In the genomic region with DNA sequence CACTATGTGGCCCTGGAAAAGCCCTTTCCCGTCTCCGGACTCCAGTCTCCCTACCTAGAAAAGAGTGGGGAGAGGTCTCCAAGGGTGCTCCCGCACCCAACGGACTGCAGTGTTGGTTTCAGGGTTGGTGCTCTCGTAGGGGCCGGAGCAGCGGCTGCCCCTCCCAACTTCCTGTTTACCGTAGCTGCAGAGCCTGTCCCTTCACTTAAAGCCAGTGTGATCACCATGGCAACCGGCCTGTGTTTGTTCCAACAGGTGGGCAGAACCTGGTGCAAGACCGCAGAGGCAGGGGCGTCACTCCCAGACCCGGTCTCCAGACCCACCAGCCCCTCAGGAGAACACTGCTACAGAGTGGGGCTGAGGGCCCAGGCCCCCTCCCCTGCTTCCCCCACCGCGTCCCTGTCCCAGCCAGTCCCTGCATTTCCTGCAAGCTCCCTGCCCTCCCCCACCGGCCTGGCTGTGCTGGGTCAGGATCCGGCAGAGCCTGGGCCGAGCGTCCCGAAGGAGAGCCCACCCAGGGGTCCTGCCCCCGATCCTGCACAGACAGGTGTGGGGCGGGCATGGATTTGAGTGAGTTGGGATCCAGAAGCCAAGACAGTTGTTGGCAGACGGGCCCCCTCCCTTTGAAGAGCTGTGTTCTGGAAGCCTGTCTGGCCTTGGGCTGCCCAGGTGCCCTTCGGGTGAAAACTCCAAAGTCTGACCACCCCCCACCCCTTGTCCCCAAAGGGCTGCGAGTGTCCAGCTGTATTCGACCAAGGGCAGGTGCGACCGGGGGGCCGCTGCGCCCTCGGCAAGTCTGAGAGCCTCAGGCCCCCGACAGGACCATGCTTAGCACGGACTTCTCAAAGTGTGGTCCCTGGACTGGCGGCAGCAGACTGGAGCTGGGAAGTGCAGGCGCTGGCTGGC, we compare ENCODE assay signal across 9 cellular contexts. TPM values are rescaled to one million over a fixed set of nuclear protein-coding genes. Genes with fewer than 3 reads are reported as not detected.
DNase-seq lines count a peak whose midpoint lies in the region; ATAC-seq and TF ChIP-seq lines count a peak whose summit lies in the region.
"Had no signal": no experiment of that assay in that cellular context is flagged by ENCODE, and none has a peak within 500 bp of the region (broad histone marks: within the 10 kb centered on the region; RNA-seq: fewer than 3 reads in every experiment).

No MANE protein-coding gene starts in this region.

- peak overlapping the region; percentile 12; the same call in 1 of the 2 replicates for H3K23ac ChIP-seq in IMR-90 (ENCODE audit: low read depth, low read length)
- H3K23ac ChIP-seq in mesendoderm (ENCODE audit: low read length), result no peak overlapping the region

- H2AFZ ChIP-seq in IMR-90 (replicated peaks; ENCODE audit: low read length, poor library complexity), result peak overlapping the region; percentile 82

- H4K91ac ChIP-seq in IMR-90 (ENCODE audit: insufficient read depth, low read depth, low read length), result peak overlapping the region; percentile 11

- H3K9me3 ChIP-seq in IMR-90 (ENCODE audit: control insufficient read depth, insufficient read depth, low read length), result peaks cover 3% of the 10 kb centered on the region; the same call in 1 of the 2 replicates

- H2AK5ac ChIP-seq in IMR-90 (ENCODE audit: low read depth, low read length) (no peak overlapping the region), mesendoderm (ENCODE audit: low read length) (no peak overlapping the region)

- no TSS peak for BruUV-seq in IMR-90 (replicated peaks; lab: Mats Ljungman, UMichigan)

- H3K56ac ChIP-seq in IMR-90 (ENCODE audit: extremely low read depth, insufficient read depth, low read length) (no peak overlapping the region), mesendoderm (ENCODE audit: low read length) (peak overlapping the region; percentile 79)

- DNase-seq in activated effector memory CD4-positive, alpha-beta T cell treated with anti-CD3 and anti-CD28 coated beads, Interleukin-2, amount 50 U/mL, for 16 hours, result peak; percentile 82
- no peak for DNase-seq in activated effector memory CD4-positive, alpha-beta T cell treated with Interleukin-2 at 50 U/mL for 16 hours
- peak; percentile 30 for DNase-seq in IMR-90
- peak; percentile 75 for DNase-seq in SW480 (ENCODE audit: low spot score)
- DNase-seq in effector memory CD8-positive, alpha-beta T cell, result peak; percentile 70 to 76 (median 73)
- peak; percentile 99 for DNase-seq in mesendoderm
- DNase-seq in activated CD8-positive, alpha-beta memory T cell treated with anti-CD3 and anti-CD28 coated beads, Interleukin-2, amount 50 U/mL, for 48 hours, result no peak

- peak overlapping the region; percentile 46; the same call in 1 of the 2 replicates for H2BK120ac ChIP-seq in IMR-90 (ENCODE audit: low read depth, low read length)
- no peak overlapping the region for H2BK120ac ChIP-seq in mesendoderm (ENCODE audit: low read depth, low read length)

- WGBS in IMR-90 (ENCODE audit: extremely low coverage in 2 of 2, insufficient read length in 1 of 2), 2 experiments, result 6% methylated on average over 13 of the region's 34 CpGs; no CpG with 5 or more reads in 1 of the 2 experiments
- WGBS in mesendoderm (ENCODE audit: extremely low coverage, insufficient coverage, low lambda C conversion rate), result no CpG with 5 or more reads among the region's 34 CpGs

- H3K27me3 ChIP-seq in IMR-90 (ENCODE audit: control insufficient read depth, insufficient read depth, low read length) (peaks cover 55% of the 10 kb centered on the region), mesendoderm (ENCODE audit: insufficient read depth, low read length, poor library complexity) (peaks cover 10% of the 10 kb centered on the region)

- no peaks in the 10 kb centered on the region; the same call in 1 of the 2 replicates for H3K36me3 ChIP-seq in IMR-90 (ENCODE audit: control insufficient read depth, insufficient read depth, low read length)
- H3K36me3 ChIP-seq in mesendoderm (ENCODE audit: control insufficient read depth, insufficient read depth, low read length), result no peaks in the 10 kb centered on the region
- H3K36me3 ChIP-seq: cardiac muscle cell had no signal

- H4K8ac ChIP-seq in IMR-90 (ENCODE audit: low read depth in 2 of 2, low read length in 2 of 2) (peak overlapping the region in 1 of 2 experiments; percentile 59; a peak in 1 of 4 replicates), mesendoderm (ENCODE audit: low read depth, low read length) (no peak overlapping the region)

- H3K27me3 Mint-ChIP-seq in effector memory CD8-positive, alpha-beta T cell, result peaks cover 0 to 15% of the 10 kb centered on the region in 2 donors

- no peak overlapping the region for H3K9ac ChIP-seq in IMR-90 (ENCODE audit: low read depth, low read length)
- H3K9ac ChIP-seq in mesendoderm (ENCODE audit: low read length), result peak overlapping the region; percentile 61

- 0 out of 2 replicates have a peak overlapping the region, but pooled peaks have one; percentile 20 for H2BK20ac ChIP-seq in IMR-90 (ENCODE audit: low read depth, low read length)

- no peak for TF ChIP-seq RAD21 in IMR-90 (IDR thresholded peaks at IDR 0.05; ENCODE audit: low read length)

- TF ChIP-seq CTCF in IMR-90 (conservative IDR thresholded peaks at IDR 0.05; ENCODE audit: low read depth, low read length), result no peak

- peaks cover 14 to 24% of the 10 kb centered on the region in 2 donors for H3K4me1 Mint-ChIP-seq in effector memory CD8-positive, alpha-beta T cell (ENCODE audit: low read depth in 2 of 2)

- peaks cover 7% of the 10 kb centered on the region for H3K4me1 ChIP-seq in IMR-90 (ENCODE audit: control insufficient read depth, insufficient read depth, low read length)
- peaks cover 2% of the 10 kb centered on the region for H3K4me1 ChIP-seq in mesendoderm (ENCODE audit: control insufficient read depth, low read depth, low read length)

- peaks cover 14% of the 10 kb centered on the region for H3K36me3 Mint-ChIP-seq in effector memory CD8-positive, alpha-beta T cell (ENCODE audit: insufficient read depth)

- no peak overlapping the region for H2BK5ac ChIP-seq in IMR-90 (ENCODE audit: low read depth, low read length, poor library complexity, severe bottlenecking)
- H2BK5ac ChIP-seq in mesendoderm (ENCODE audit: low read length), result no peak overlapping the region

- no peaks in the 10 kb centered on the region for H3K9me1 ChIP-seq in IMR-90 (ENCODE audit: insufficient read depth, low read length)

- H3K4me3 Mint-ChIP-seq in effector memory CD8-positive, alpha-beta T cell, result peak overlapping the region; percentile 83 to 88

- peak overlapping the region; percentile 49; the same call in 1 of the 2 replicates for H3K4ac ChIP-seq in IMR-90 (ENCODE audit: low read depth, low read length)
- peak overlapping the region; percentile 22 for H3K4ac ChIP-seq in mesendoderm (ENCODE audit: low read depth, low read length)

- ATAC-seq in IMR-90 (ENCODE audit: low read depth) (peak; percentile 22), HG03097 (IDR thresholded peaks at IDR 0.05; ENCODE audit: low FRiP score, unreplicated experiment) (no peak)
- ATAC-seq in effector memory CD8-positive, alpha-beta T cell (replicated peaks), result peak; percentile 74

- dilution Hi-C loops in IMR-90 (cut with HindIII; ENCODE audit: low sequenced_read_pairs, unreplicated experiment), result no loop called here

- intact Hi-C loops in IMR-90 (cut with micrococcal nuclease), result no loop called here

- H4K5ac ChIP-seq in IMR-90 (ENCODE audit: low read depth, low read length) (no peak overlapping the region), mesendoderm (ENCODE audit: low read length) (no peak overlapping the region)

- no peaks in the 10 kb centered on the region for H3K79me2 ChIP-seq in mesendoderm (ENCODE audit: control insufficient read depth, insufficient read depth, low read length)

- H3K79me1 ChIP-seq in IMR-90 (ENCODE audit: low read depth in 1 of 2, low read length in 2 of 2), result no peaks in the 10 kb centered on the region
- H3K79me1 ChIP-seq in mesendoderm (ENCODE audit: low read length), result no peaks in the 10 kb centered on the region

- 0 out of 2 replicates have a peak overlapping the region, but pooled peaks have one; percentile 52 for H3K14ac ChIP-seq in IMR-90 (replicated peaks; ENCODE audit: low read depth, low read length)

- no peaks in the 10 kb centered on the region for H3K9me3 Mint-ChIP-seq in effector memory CD8-positive, alpha-beta T cell

- H3K4me3 ChIP-seq in IMR-90 (ENCODE audit: insufficient read depth, low read depth, low read length), result no peak overlapping the region
- H3K4me3 ChIP-seq in mesendoderm (ENCODE audit: low read length), result no peak overlapping the region
- H3K4me3 ChIP-seq: cardiac muscle cell had no signal

- POLR2A ChIA-PET in IMR-90 (lab: Charles Lee; ENCODE audit: unreplicated experiment), result no interaction called here

- H2BK15ac ChIP-seq in IMR-90 (ENCODE audit: low read depth, low read length) (peak overlapping the region; percentile 74; the same call in 1 of the 3 replicates), mesendoderm (replicated peaks; ENCODE audit: low read depth) (no peak overlapping the region)

- TF ChIP-seq POLR2A in IMR-90 (IDR thresholded peaks at IDR 0.05; ENCODE audit: low read depth, low read length), result no peak

- H3K4me2 ChIP-seq in IMR-90 (ENCODE audit: low read depth, low read length) (no peak overlapping the region; the same call in 1 of the 2 replicates), mesendoderm (ENCODE audit: low read length) (peak overlapping the region; percentile 87)

- H3K27ac Mint-ChIP-seq in effector memory CD8-positive, alpha-beta T cell, result peak overlapping the region; percentile 92 to 94

- no peaks in the 10 kb centered on the region; the same call in 1 of the 2 replicates for H4K20me1 ChIP-seq in IMR-90 (ENCODE audit: insufficient read depth, low read length)

- CTCF ChIA-PET in IMR-90 (lab: Yijun Ruan, JAX), result no interaction called here

- H3K27ac ChIP-seq in IMR-90 (ENCODE audit: insufficient read depth, low read length), result no peak overlapping the region
- H3K27ac ChIP-seq in mesendoderm (ENCODE audit: low read depth, low read length), result no peak overlapping the region
- H3K27ac ChIP-seq: cardiac muscle cell had no signal

- H3K18ac ChIP-seq in IMR-90 (ENCODE audit: low read depth, low read length), result no peak overlapping the region
- H3K18ac ChIP-seq in mesendoderm (ENCODE audit: low read length), result peak overlapping the region; percentile 25

- H2AK9ac ChIP-seq in IMR-90 (replicated peaks; ENCODE audit: low read depth, low read length, poor library complexity), result no peak overlapping the region

- in situ Hi-C loops in IMR-90 (cut with MboI; ENCODE audit: low sequenced_read_pairs), result no loop called here

RNA-seq across cellular contexts. Expression of gene BAIAP3, which starts 1.5 kb away (rescaled TPM):
- 0.36 and 0.56 TPM in 2 replicates for total RNA-seq in IMR-90 (2012; rRNA removed)
- 0.65 and 0.77 TPM in 2 replicates for polyA plus RNA-seq in IMR-90 (2012; rRNA removed)
- polyA plus RNA-seq in IMR-90 (2012; cell fraction: cytosol; rRNA removed), result 0.40 and 0.73 TPM in 2 replicates
- polyA plus RNA-seq in IMR-90 (2012; cell fraction: nucleus; rRNA removed; ENCODE audit: low replicate concordance), result 4.2 and 8.4 TPM in 2 replicates
- 1.7 TPM for polyA plus RNA-seq in mesendoderm (2013, experiment 1 of 2)
- 1.3 TPM for polyA plus RNA-seq in mesendoderm (2013, experiment 2 of 2)

RNA-seq across cellular contexts. Expression of gene TSR3, which starts 19.7 kb away (rescaled TPM):
- total RNA-seq in IMR-90 (2012; rRNA removed), result 38.0 and 46.4 TPM in 2 replicates
- polyA plus RNA-seq in IMR-90 (2012; rRNA removed), result 52.9 and 77.8 TPM in 2 replicates
- 87.2 and 116 TPM in 2 replicates for polyA plus RNA-seq in IMR-90 (2012; cell fraction: cytosol; rRNA removed)
- 39.9 and 72.5 TPM in 2 replicates for polyA plus RNA-seq in IMR-90 (2012; cell fraction: nucleus; rRNA removed; ENCODE audit: low replicate concordance)
- 34.0 TPM for polyA plus RNA-seq in mesendoderm (2013, experiment 1 of 2)
- 35.7 TPM for polyA plus RNA-seq in mesendoderm (2013, experiment 2 of 2)

RNA-seq across cellular contexts. Expression of gene GNPTG, which starts 19.8 kb away (rescaled TPM):
- total RNA-seq in IMR-90 (2012; rRNA removed), result 14.7 and 14.9 TPM in 2 replicates
- 70.8 and 85.2 TPM in 2 replicates for polyA plus RNA-seq in IMR-90 (2012; rRNA removed)
- polyA plus RNA-seq in IMR-90 (2012; cell fraction: cytosol; rRNA removed), result 103 and 128 TPM in 2 replicates
- polyA plus RNA-seq in IMR-90 (2012; cell fraction: nucleus; rRNA removed; ENCODE audit: low replicate concordance), result 113 and 180 TPM in 2 replicates
- polyA plus RNA-seq in mesendoderm (2013, experiment 1 of 2), result 10.4 TPM
- polyA plus RNA-seq in mesendoderm (2013, experiment 2 of 2), result 10.1 TPM

RNA-seq across cellular contexts. Expression of gene UBE2I, which starts 22.5 kb away (rescaled TPM):
- total RNA-seq in IMR-90 (2012; rRNA removed), result 30.8 and 45.0 TPM in 2 replicates
- 113 and 140 TPM in 2 replicates for polyA plus RNA-seq in IMR-90 (2012; rRNA removed)
- polyA plus RNA-seq in IMR-90 (2012; cell fraction: cytosol; rRNA removed), result 47.2 and 66.3 TPM in 2 replicates
- 119 and 179 TPM in 2 replicates for polyA plus RNA-seq in IMR-90 (2012; cell fraction: nucleus; rRNA removed; ENCODE audit: low replicate concordance)
- polyA plus RNA-seq in mesendoderm (2013, experiment 1 of 2), result 247 TPM
- polyA plus RNA-seq in mesendoderm (2013, experiment 2 of 2), result 242 TPM

Comparison
In these comparisons a context has a peak if more than half of its experiments do, and no peak if none do; other contexts are left out.
1. DNase-seq: peak in activated effector memory CD4-positive, alpha-beta T cell treated with anti-CD3 and anti-CD28 coated beads, Interleukin-2, amount 50 U/mL, for 16 hours (single experiment), IMR-90 (single experiment), SW480 (single experiment), effector memory CD8-positive, alpha-beta T cell (3 of 3) and mesendoderm (single experiment); none in activated effector memory CD4-positive, alpha-beta T cell treated with Interleukin-2 at 50 U/mL for 16 hours (single experiment) and activated CD8-positive, alpha-beta memory T cell treated with anti-CD3 and anti-CD28 coated beads, Interleukin-2, amount 50 U/mL, for 48 hours (single experiment).